9 cellular contexts compared by ENCODE assay signal in genomic region chr4:46836584-46836983, GRCh38.
"Had no signal": no experiment of that assay in that cellular context is flagged by ENCODE, and none has a peak within 500 bp of the region (broad histone marks: within the 10 kb centered on the region; RNA-seq: fewer than 3 reads in every experiment).

No MANE protein-coding gene starts in this region.

- DNase-seq: IMR-90, KBM-7, KG1 had no signal

- ATAC-seq: HepG2, K562 had no signal

- H3K36me3 Mint-ChIP-seq: IgD-negative memory B cell had no signal

- H3K27ac Mint-ChIP-seq: IgD-negative memory B cell had no signal

- H3K27me3 Mint-ChIP-seq: IgD-negative memory B cell had no signal

- H3K4me3 Mint-ChIP-seq: IgD-negative memory B cell had no signal

- H3K4me2 ChIP-seq: KMS-11 had no signal

- H3K9ac ChIP-seq: KMS-11 had no signal

- FAIRE-seq: HepG2, HTR-8/SVneo, K562 had no signal

- H3K27ac ChIP-seq: HL-60, KMS-11 had no signal

- H3K9me3 Mint-ChIP-seq: IgD-negative memory B cell had no signal

- H3K4me1 Mint-ChIP-seq: IgD-negative memory B cell had no signal

- H3K4me3 ChIP-seq: K562 had no signal
